In genomic region chr7:75485355-75485978, GRCh38 we compare ENCODE assay signal across 8 cellular contexts. TPM values are rescaled to one million over a fixed set of nuclear protein-coding genes. Genes with fewer than 3 reads are reported as not detected.
A peak's percentile ranks its signal among the peaks of the same experiment; 100 is the strongest.
DNase-seq lines count a peak whose midpoint lies in the region; ATAC-seq and TF ChIP-seq lines count a peak whose summit lies in the region.
"Not testable (repeated sequence)": the region's sequence is repeated elsewhere in the genome, so short reads cannot be mapped to it uniquely, and the experiment has no call there.

No MANE protein-coding gene starts in this region.

- WGBS in upper lobe of left lung, 2 donors: 3 to 4% methylated on average over 17 to 31 of the region's 32 CpGs

- H3K9ac ChIP-seq in HUES48 (ENCODE audit: low read depth, low read length) (peak overlapping the region; percentile 87; the same call in 1 of the 2 replicates), parathyroid adenoma (peak overlapping the region; percentile 56)

- peak overlapping the region; percentile 55 for H3K4me2 ChIP-seq in parathyroid adenoma (ENCODE audit: low read length)

- H3K4me1 Mint-ChIP-seq in activated naive CD8-positive, alpha-beta T cell treated with anti-CD3 and anti-CD28 coated beads for 36 hours: not testable (repeated sequence)

- not testable (repeated sequence) for H3K79me2 ChIP-seq in parathyroid adenoma

- not testable (repeated sequence) for H3K4me1 ChIP-seq in HUES48 (ENCODE audit: control insufficient read depth, insufficient read depth, low read length); parathyroid adenoma; upper lobe of left lung

- H3K27ac ChIP-seq in HUES48 (ENCODE audit: low read depth, low read length): peak overlapping the region; percentile 90
- peak overlapping the region; percentile 68 for H3K27ac ChIP-seq in parathyroid adenoma
- H3K27ac ChIP-seq in upper lobe of left lung: peak overlapping the region; percentile 81 to 88 (median 87)

- TF ChIP-seq CTCF in epithelial cell of proximal tubule (conservative IDR thresholded peaks at IDR 0.05; ENCODE audit: low read depth, low read length); parathyroid adenoma (IDR thresholded peaks at IDR 0.05); upper lobe of left lung (IDR thresholded peaks at IDR 0.05): not testable (repeated sequence)

- not testable (repeated sequence) for H3K9me3 ChIP-seq in HUES48 (ENCODE audit: control insufficient read depth, insufficient read depth, low read length); parathyroid adenoma (ENCODE audit: control insufficient read depth, low read length); upper lobe of left lung

- H3K4me3 Mint-ChIP-seq in activated naive CD8-positive, alpha-beta T cell treated with anti-CD3 and anti-CD28 coated beads for 36 hours: peak overlapping the region; percentile 95

- peak overlapping the region; percentile 68 for H3K27ac Mint-ChIP-seq in activated naive CD8-positive, alpha-beta T cell treated with anti-CD3 and anti-CD28 coated beads for 36 hours

- peak; percentile 43 for ATAC-seq in left colon
- ATAC-seq in upper lobe of left lung (ENCODE audit: low FRiP score in 2 of 2): not testable (repeated sequence)

- H3K4me3 ChIP-seq in HUES48 (ENCODE audit: low read depth, low read length): peak overlapping the region; percentile 88
- peak overlapping the region; percentile 85 for H3K4me3 ChIP-seq in epithelial cell of proximal tubule (ENCODE audit: low read depth, low read length)
- peak overlapping the region; percentile 77 for H3K4me3 ChIP-seq in parathyroid adenoma (ENCODE audit: low read depth, low read length)
- peak overlapping the region; percentile 70 to 84 (median 76) for H3K4me3 ChIP-seq in upper lobe of left lung

- not testable (repeated sequence) for H3K27me3 ChIP-seq in HUES48 (ENCODE audit: control insufficient read depth, insufficient read depth, low read length); parathyroid adenoma (ENCODE audit: control insufficient read depth, insufficient read depth, low read length); upper lobe of left lung

- TF ChIP-seq EP300 in upper lobe of left lung (IDR thresholded peaks at IDR 0.05): not testable (repeated sequence)

- H3K36me3 ChIP-seq in HUES48 (ENCODE audit: control insufficient read depth, insufficient read depth, low read length); parathyroid adenoma (ENCODE audit: control insufficient read depth, insufficient read depth, low read length); upper lobe of left lung: not testable (repeated sequence)

- peak overlapping the region; percentile 73 for H2AFZ ChIP-seq in parathyroid adenoma

- intact Hi-C loops in left colon (cut with DNase I, micrococcal nuclease): not testable (repeated sequence)

- not testable (repeated sequence) for H3K27me3 Mint-ChIP-seq in activated naive CD8-positive, alpha-beta T cell treated with anti-CD3 and anti-CD28 coated beads for 36 hours

- not testable (repeated sequence) for H3K9me3 Mint-ChIP-seq in activated naive CD8-positive, alpha-beta T cell treated with anti-CD3 and anti-CD28 coated beads for 36 hours

- TF ChIP-seq POLR2A in upper lobe of left lung (IDR thresholded peaks at IDR 0.05): not testable (repeated sequence)

- peak; percentile 16 for DNase-seq in ELF-1 (ENCODE audit: low read depth, low spot score)
- DNase-seq in SW480 (ENCODE audit: low spot score): peak; percentile 8
- DNase-seq in activated naive CD8-positive, alpha-beta T cell treated with anti-CD3 and anti-CD28 coated beads for 36 hours: peak; percentile 5
- DNase-seq in epithelial cell of proximal tubule (ENCODE audit: low read depth); upper lobe of left lung: not testable (repeated sequence)
- peak in 1 of 2 donors; percentile 18 for DNase-seq in left colon

- H3K36me3 Mint-ChIP-seq in activated naive CD8-positive, alpha-beta T cell treated with anti-CD3 and anti-CD28 coated beads for 36 hours: peaks cover 15% of the 10 kb centered on the region

RNA-seq across cellular contexts. Expression of gene POM121C, which starts 0.6 kb away (rescaled TPM):
- 10 to 100 TPM; 74.2 to 75.3 TPM for total RNA-seq in activated naive CD8-positive, alpha-beta T cell treated with anti-CD3 and anti-CD28 coated beads for 36 hours
- total RNA-seq in epithelial cell of proximal tubule: 8.4 and 8.7 TPM in 2 replicates
- total RNA-seq in left colon: 10 to 100 TPM; 25.7 to 35.9 TPM
- 100 to 1,000 TPM in 1 of 6 donors, 10 to 100 TPM in 5; 21.7 to 102 (median 36.8) TPM for total RNA-seq in upper lobe of left lung

RNA-seq across cellular contexts. Expression of gene SPDYE5, which starts 6.7 kb away (rescaled TPM):
- total RNA-seq in activated naive CD8-positive, alpha-beta T cell treated with anti-CD3 and anti-CD28 coated beads for 36 hours: not detected
- total RNA-seq in epithelial cell of proximal tubule: not detected in 2 replicates
- total RNA-seq in left colon: not detected
- not detected for total RNA-seq in upper lobe of left lung
